In genomic region chr5:181267291-181267904, GRCh38 we compare ENCODE assay signal across 1 cellular context.
A peak's percentile ranks its signal among the peaks of the same experiment; 100 is the strongest.
TF ChIP-seq lines count a peak whose summit lies in the region.
"Not testable (repeated sequence)": the region's sequence is repeated elsewhere in the genome, so short reads cannot be mapped to it uniquely, and the experiment has no call there.

No MANE protein-coding gene starts in this region.

TF ChIP-seq in K562, 482 proteins besides CTCF, POLR2A, EP300 and RAD21 (continues in another document):
- TF ChIP-seq MNT (conservative IDR thresholded peaks at IDR 0.05) (peak; percentile 71 to 83), HDAC1 (IDR thresholded peaks at IDR 0.05) (peak in 1 of 2 experiments; percentile 34; a peak in 1 of 4 replicates), MAZ (CRISPR knock-in tag; conservative IDR thresholded peaks at IDR 0.05 in 1 of 2, IDR thresholded peaks at IDR 0.05 in 1 of 2) (peak in 1 of 2 experiments; percentile 20; a peak in 1 of 4 replicates), ZNF311 (CRISPR knock-in tag; IDR thresholded peaks at IDR 0.05) (peak; percentile 88), TEAD2 (tag; IDR thresholded peaks at IDR 0.05) (0 out of 2 replicates have a peak, but pooled peaks have one; percentile 18), DDX20 (tag; IDR thresholded peaks at IDR 0.05; ENCODE audit: low read depth) (peak; percentile 71; the same call in 1 of the 2 replicates), BCL6 (CRISPR knock-in tag; IDR thresholded peaks at IDR 0.05) (0 out of 2 replicates have a peak, but pooled peaks have one; percentile 22), ID3 (tag; IDR thresholded peaks at IDR 0.05) (peak; percentile 88), CBFA2T2 (conservative IDR thresholded peaks at IDR 0.05) (peak; percentile 27; the same call in 1 of the 2 replicates), HINFP (tag; conservative IDR thresholded peaks at IDR 0.05; ENCODE audit: low read depth) (peak; percentile 36; the same call in 1 of the 2 replicates), TCF3 (CRISPR knock-in tag; IDR thresholded peaks at IDR 0.05) (peak; percentile 47), EP400 (IDR thresholded peaks at IDR 0.05) (peak; percentile 52; the same call in 1 of the 2 replicates), USF1 (CRISPR knock-in tag; IDR thresholded peaks at IDR 0.05) (peak; percentile 54), NR2C1 (tag; IDR thresholded peaks at IDR 0.05) (peak; percentile 76), SMAD4 (CRISPR knock-in tag; conservative IDR thresholded peaks at IDR 0.05) (peak; percentile 78), ZNF41 (CRISPR knock-in tag; conservative IDR thresholded peaks at IDR 0.05) (0 out of 2 replicates have a peak, but pooled peaks have one; percentile 16), ZNF592 (IDR thresholded peaks at IDR 0.05) (peak; percentile 98), CREB3 (tag; conservative IDR thresholded peaks at IDR 0.05; ENCODE audit: low read depth) (peak; percentile 89), HDAC8 (tag; IDR thresholded peaks at IDR 0.05) (peak; percentile 69; the same call in 1 of the 2 replicates), DMBX1 (CRISPR knock-in tag; IDR thresholded peaks at IDR 0.05; ENCODE audit: borderline replicate concordance) (peak; percentile 93), CXXC5 (CRISPR knock-in tag; IDR thresholded peaks at IDR 0.05) (peak; percentile 63), ZNF134 (CRISPR knock-in tag; conservative IDR thresholded peaks at IDR 0.05) (peak; percentile 33; the same call in 1 of the 2 replicates), PTRF (tag; IDR thresholded peaks at IDR 0.05) (peak; percentile 69; the same call in 1 of the 2 replicates), YY1 (IDR thresholded peaks at IDR 0.05; ENCODE audit: borderline replicate concordance in 1 of 3, control insufficient read depth in 1 of 3, extremely low read depth in 1 of 3, insufficient read depth in 3 of 3, insufficient read length in 1 of 3, insufficient replicate concordance in 2 of 3, low read depth in 1 of 3, low read length in 2 of 3) (peak in 1 of 3 experiments; percentile 58), TEAD1 (CRISPR knock-in tag; IDR thresholded peaks at IDR 0.05) (peak in 1 of 2 experiments; percentile 45; a peak in 1 of 4 replicates), ZEB2 (IDR thresholded peaks at IDR 0.05) (peak; percentile 51; the same call in 1 of the 2 replicates), PTTG1 (tag; IDR thresholded peaks at IDR 0.05; ENCODE audit: low read depth) (peak; percentile 80), DEAF1 (CRISPR knock-in tag; IDR thresholded peaks at IDR 0.05) (0 out of 2 replicates have a peak, but pooled peaks have one; percentile 20), HDAC2 (IDR thresholded peaks at IDR 0.05) (0 out of 2 replicates have a peak, but pooled peaks have one; percentile 34), CTBP1 (IDR thresholded peaks at IDR 0.05; ENCODE audit: borderline replicate concordance) (peak; percentile 57; the same call in 1 of the 2 replicates), L3MBTL2 (IDR thresholded peaks at IDR 0.05) (peak; percentile 63), ZNF76 (CRISPR knock-in tag; IDR thresholded peaks at IDR 0.05; ENCODE audit: borderline replicate concordance) (peak; percentile 19; the same call in 1 of the 2 replicates), NR4A1 (tag; IDR thresholded peaks at IDR 0.05) (peak; percentile 70; the same call in 1 of the 2 replicates), ETV1 (tag; conservative IDR thresholded peaks at IDR 0.05; ENCODE audit: low read depth) (peak; percentile 37; the same call in 1 of the 2 replicates), E2F6 (IDR thresholded peaks at IDR 0.05; ENCODE audit: borderline replicate concordance in 1 of 2, extremely low read depth in 1 of 2, insufficient read depth in 1 of 2, insufficient read length in 1 of 2, low read depth in 1 of 2, low read length in 1 of 2, poor library complexity in 1 of 2, severe bottlenecking in 1 of 2) (peak in 1 of 2 experiments; percentile 7), SPI1 (IDR thresholded peaks at IDR 0.05; ENCODE audit: borderline replicate concordance, low read depth, low read length) (peak; percentile 81), IRF9 (tag; IDR thresholded peaks at IDR 0.05) (peak; percentile 72; the same call in 1 of the 2 replicates), MAX (CRISPR knock-in tag; IDR thresholded peaks at IDR 0.05) (peak; percentile 94), CBFA2T3 (IDR thresholded peaks at IDR 0.05) (peak; percentile 58), ZNF740 (tag; IDR thresholded peaks at IDR 0.05) (peak in 1 of 2 experiments; percentile 75; a peak in 1 of 4 replicates), ZBTB33 (CRISPR knock-in tag; IDR thresholded peaks at IDR 0.05) (0 out of 2 replicates have a peak, but pooled peaks have one; percentile 15)
- not testable (repeated sequence) for TF ChIP-seq ID3 (CRISPR knock-in tag; IDR thresholded peaks at IDR 0.05); NR2C1 (IDR thresholded peaks at IDR 0.05); NR4A1 (CRISPR knock-in tag; IDR thresholded peaks at IDR 0.05); ZNF740 (CRISPR knock-in tag; IDR thresholded peaks at IDR 0.05)
